Comparison of ENCODE assay signal across 8 cellular contexts in genomic region chr10:80471715-80472233, GRCh38. TPM values are rescaled to one million over a fixed set of nuclear protein-coding genes. Genes with fewer than 3 reads are reported as not detected.
DNase-seq lines count a peak whose midpoint lies in the region; ATAC-seq and TF ChIP-seq lines count a peak whose summit lies in the region.

No MANE protein-coding gene starts in this region.

- H3K4me1 ChIP-seq in mammary epithelial cell (ENCODE audit: insufficient read depth, low read length), result peaks cover 70% of the 10 kb centered on the region
- peaks cover 19 to 96% (median 93%) of the 10 kb centered on the region in 5 donors for H3K4me1 ChIP-seq in subcutaneous abdominal adipose tissue (ENCODE audit: control insufficient read depth in 5 of 5, insufficient read depth in 5 of 5, low read length in 5 of 5)

- DNase-seq in NAMALWA (ENCODE audit: low spot score) (peak; percentile 33), mammary epithelial cell (peak; percentile 98), NCI-H2171 (lab: John Stamatoyannopoulos, UW) (no peak), cerebellar nuclear complex (lab: John Stamatoyannopoulos, UW) (no peak), left lobe of liver (ENCODE audit: low spot score) (no peak)

- CTCF ChIA-PET in mammary epithelial cell (lab: Charles Lee; ENCODE audit: low non-redundant PET), result interaction anchor here (0.6 to 1.4 kb wide), 2 partner anchors 13 to 34 kb away, joined by 3 to 5 read pairs; no protein-coding TSS in a partner anchor

- dilution Hi-C loops in mammary epithelial cell (cut with HindIII; ENCODE audit: low sequenced_read_pairs), result no loop called here

- H3K27me3 ChIP-seq in mammary epithelial cell (ENCODE audit: insufficient read depth, low read length) (no peaks in the 10 kb centered on the region), subcutaneous abdominal adipose tissue (ENCODE audit: control insufficient read depth in 5 of 5, insufficient read depth in 4 of 5, low read length in 5 of 5) (no peaks in the 10 kb centered on the region)

- intact Hi-C loops in mammary epithelial cell (cut with micrococcal nuclease), result loop anchor here (1.0 to 2.0 kb wide), 4 partner anchors 11 to 34 kb away; no protein-coding TSS in a partner anchor

- peak; percentile 50 for ATAC-seq in GM18505 (IDR thresholded peaks at IDR 0.05; ENCODE audit: unreplicated experiment)
- peak; percentile 51 for ATAC-seq in GM21786 (IDR thresholded peaks at IDR 0.05; ENCODE audit: unreplicated experiment)
- no peak for ATAC-seq in left lobe of liver

- no peaks in the 10 kb centered on the region for H4K20me1 ChIP-seq in mammary epithelial cell (ENCODE audit: insufficient read depth, low read length)

- H3K36me3 ChIP-seq in mammary epithelial cell (ENCODE audit: insufficient read depth, low read length) (peaks cover 2% of the 10 kb centered on the region), subcutaneous abdominal adipose tissue (ENCODE audit: control insufficient read depth in 5 of 5, insufficient read depth in 5 of 5, low read length in 5 of 5) (peaks cover 0 to 40% (median 21%) of the 10 kb centered on the region in 5 donors)

- no peak overlapping the region for H2AFZ ChIP-seq in mammary epithelial cell (ENCODE audit: low read depth, low read length)

- H3K4me2 ChIP-seq in mammary epithelial cell (ENCODE audit: insufficient read depth, low read depth, low read length), result peak overlapping the region; percentile 58

- no peak for TF ChIP-seq CTCF in mammary epithelial cell (conservative IDR thresholded peaks at IDR 0.05 in 1 of 2, IDR thresholded peaks at IDR 0.05 in 1 of 2; ENCODE audit: extremely low read depth in 1 of 2, insufficient read depth in 1 of 2, low read depth in 1 of 2, low read length in 2 of 2)

- H3K27ac ChIP-seq in mammary epithelial cell (ENCODE audit: insufficient read depth, low read depth, low read length) (peak overlapping the region; percentile 92), subcutaneous abdominal adipose tissue (ENCODE audit: low read depth, low read length) (peak overlapping the region; percentile 98)

- 40% methylated on average over 1 of the region's 4 CpGs for WGBS in mammary epithelial cell (ENCODE audit: low coverage, missing lambda C conversion rate)

- TSS peak; percentile 97 for BruUV-seq in mammary epithelial cell (replicated peaks; lab: Mats Ljungman, UMichigan)

- peaks cover 74% of the 10 kb centered on the region for H3K79me2 ChIP-seq in mammary epithelial cell (ENCODE audit: insufficient read depth, low read length)

- no peaks in the 10 kb centered on the region for H3K9me3 ChIP-seq in mammary epithelial cell (replicated peaks; ENCODE audit: insufficient read depth, low read length)
- H3K9me3 ChIP-seq in subcutaneous abdominal adipose tissue (ENCODE audit: control insufficient read depth in 5 of 5, low read length in 5 of 5), result no peaks in the 10 kb centered on the region

- H3K9ac ChIP-seq in mammary epithelial cell (ENCODE audit: insufficient read depth, low read length), result peak overlapping the region; percentile 54
- H3K9ac ChIP-seq in subcutaneous abdominal adipose tissue (ENCODE audit: low read length in 5 of 5), result peak overlapping the region in 4 of 5 donors; percentile 6 to 35 (median 12)

- no peak for TF ChIP-seq POLR2A in GM18505 (IDR thresholded peaks at IDR 0.05; ENCODE audit: borderline replicate concordance, extremely low read depth, insufficient read depth, insufficient read length)

- in situ Hi-C loops in mammary epithelial cell (cut with MboI; ENCODE audit: low sequenced_read_pairs in 2 of 2), result no loop called here

- H3K4me3 ChIP-seq in mammary epithelial cell (replicated peaks in 1 of 3; ENCODE audit: insufficient read depth in 1 of 3, low read depth in 2 of 3, low read length in 3 of 3) (no peak overlapping the region), subcutaneous abdominal adipose tissue (ENCODE audit: low read depth in 1 of 5, low read length in 5 of 5) (no peak overlapping the region)

RNA-seq across cellular contexts. Expression of gene TSPAN14, which starts 17.7 kb away (rescaled TPM):
- total RNA-seq in mammary epithelial cell (100 to 1,000 TPM in 1 of 2 donors, 10 to 100 TPM in 1; 47.8 to 102 TPM), left lobe of liver (31.3 TPM)
- 97.2 TPM for polyA plus RNA-seq in mammary epithelial cell
- polyA minus RNA-seq in mammary epithelial cell, result 85.5 TPM

Comparison
In these comparisons a context has a peak if more than half of its experiments do, and no peak if none do; other contexts are left out.
1. DNase-seq: peak in NAMALWA (single experiment) and mammary epithelial cell (single experiment); none in NCI-H2171 (single experiment), cerebellar nuclear complex (0 of 2) and left lobe of liver (single experiment).